Comparison of ENCODE assay signal across 23 cellular contexts in genomic region chr22:20153945-20154344, GRCh38. TPM values are rescaled to one million over a fixed set of nuclear protein-coding genes. Genes with fewer than 3 reads are reported as not detected.
A peak's percentile ranks its signal among the peaks of the same experiment; 100 is the strongest.
DNase-seq lines count a peak whose midpoint lies in the region; ATAC-seq and TF ChIP-seq lines count a peak whose summit lies in the region.
"Had no signal": no experiment of that assay in that cellular context is flagged by ENCODE, and none has a peak within 500 bp of the region (broad histone marks: within the 10 kb centered on the region; RNA-seq: fewer than 3 reads in every experiment).

No MANE protein-coding gene starts in this region.

- CTCF ChIA-PET in HEK293 (lab: Yijun Ruan, JAX) = interaction anchor here (0.6 to 6.0 kb wide), 6 partner anchors 85 to 464 kb away, joined by 3 to 64 read pairs (median 3); no protein-coding TSS in a partner anchor

- DNase-seq in chondrocyte (ENCODE audit: low spot score) (no peak), osteocyte (ENCODE audit: extremely low spot score, unreplicated experiment) (no peak), NCI-H1417 treated with DMSO at 0.1 percent for 48 hours (lab: John Stamatoyannopoulos, UW) (no peak), NCI-H2081 treated with DMSO at 0.1 percent for 48 hours (lab: John Stamatoyannopoulos, UW) (no peak)
- DNase-seq: activated effector memory CD4-positive, alpha-beta T cell treated with Interleukin-2 at 50 U/mL for 16 hours; adrenal gland; DMS 273 treated with DMSO at 0.1 percent for 48 hours; effector memory CD4-positive, alpha-beta T cell; heart right ventricle; KBM-7; kidney; NCI-H1092; NCI-H774; nephron progenitor cell; PC-9; stimulated activated naive CD4-positive, alpha-beta T cell; T-helper 9 cell; transverse colon had no signal

- H3K9me3 Mint-ChIP-seq in chondrocyte (ENCODE audit: low read depth) (no peaks in the 10 kb centered on the region), osteocyte (ENCODE audit: unreplicated experiment) (no peaks in the 10 kb centered on the region)
- H3K9me3 Mint-ChIP-seq: mesothelial cell of epicardium, nephron progenitor cell had no signal

- no peaks in the 10 kb centered on the region for H3K27me3 Mint-ChIP-seq in chondrocyte (ENCODE audit: low read depth)
- H3K27me3 Mint-ChIP-seq in osteocyte (ENCODE audit: unreplicated experiment) = no peaks in the 10 kb centered on the region

- peaks cover 12% of the 10 kb centered on the region for H3K4me1 Mint-ChIP-seq in chondrocyte (ENCODE audit: low read depth)
- peaks cover 9% of the 10 kb centered on the region for H3K4me1 Mint-ChIP-seq in osteocyte (ENCODE audit: unreplicated experiment)

- H3K27ac Mint-ChIP-seq in chondrocyte (ENCODE audit: unreplicated experiment) = no peak overlapping the region
- H3K27ac Mint-ChIP-seq in osteocyte (ENCODE audit: unreplicated experiment) = peak overlapping the region; percentile 40
- H3K27ac Mint-ChIP-seq: mesothelial cell of epicardium had no signal

- ATAC-seq in GM18909 (IDR thresholded peaks at IDR 0.05; ENCODE audit: poor library complexity, unreplicated experiment) = no peak
- ATAC-seq: heart right ventricle had no signal

- H3K4me1 ChIP-seq in HEK293 (ENCODE audit: control insufficient read depth, insufficient read depth, low read length) = no peaks in the 10 kb centered on the region

- no peaks in the 10 kb centered on the region for H3K36me3 ChIP-seq in HEK293 (ENCODE audit: control insufficient read depth in 2 of 2, insufficient read depth in 1 of 2, low read length in 2 of 2)
- H3K36me3 ChIP-seq: adrenal gland, heart right ventricle, SJSA1, transverse colon had no signal

- POLR2A ChIA-PET in HEK293 (lab: Yijun Ruan, JAX) = interaction anchor here (1.3 kb wide), 1 partner anchor 85 kb away, joined by 3 read pairs; no protein-coding TSS in a partner anchor

- no peak overlapping the region for H3K27ac ChIP-seq in HEK293 (ENCODE audit: extremely low read depth, low read depth, low read length)
- H3K27ac ChIP-seq: adrenal gland, C4-2B, heart right ventricle, PC-9, SJSA1, transverse colon had no signal

- no peak overlapping the region for H3K4me3 ChIP-seq in HEK293 (ENCODE audit: low read depth, low read length)
- H3K4me3 ChIP-seq: adrenal gland, PC-9, SJSA1, transverse colon had no signal

- no peaks in the 10 kb centered on the region for H3K9me3 ChIP-seq in HEK293 (ENCODE audit: control insufficient read depth, insufficient read depth, low read depth, low read length)
- H3K9me3 ChIP-seq: adrenal gland, heart right ventricle, SJSA1, transverse colon had no signal

- TF ChIP-seq CTCF in HEK293 (tag by site-specific recombination; IDR thresholded peaks at IDR 0.05) (no peak), chondrocyte (IDR thresholded peaks at IDR 0.05) (peak; percentile 7), osteocyte (IDR thresholded peaks at IDR 0.05) (no peak)

- no peaks in the 10 kb centered on the region for H3K36me3 Mint-ChIP-seq in chondrocyte (ENCODE audit: low read depth)
- no peaks in the 10 kb centered on the region for H3K36me3 Mint-ChIP-seq in osteocyte (ENCODE audit: unreplicated experiment)
- H3K36me3 Mint-ChIP-seq: mesothelial cell of epicardium had no signal

- no peak overlapping the region for H3K4me3 Mint-ChIP-seq in chondrocyte (ENCODE audit: unreplicated experiment)
- no peak overlapping the region for H3K4me3 Mint-ChIP-seq in osteocyte (ENCODE audit: unreplicated experiment)
- H3K4me3 Mint-ChIP-seq: mesothelial cell of epicardium, nephron progenitor cell had no signal

TF ChIP-seq in HEK293, 187 proteins besides CTCF, POLR2A, EP300 and RAD21:
- TF ChIP-seq PRDM6 (tag by site-specific recombination; IDR thresholded peaks at IDR 0.05) (no peak), GLIS1 (tag by site-specific recombination; IDR thresholded peaks at IDR 0.05) (peak; percentile 33)

RNA-seq across cellular contexts. Expression of gene CCDC188, which starts 3.1 kb away (rescaled TPM):
- 0.36 to 5.4 TPM (median 5.3 TPM) in 3 replicates for total RNA-seq in chondrocyte
- 0.56 and 1.6 TPM in 2 replicates for total RNA-seq in osteocyte
- total RNA-seq: mesothelial cell of epicardium, PC-9 had no signal

RNA-seq across cellular contexts. Expression of gene ZDHHC8, which starts 22.3 kb away (rescaled TPM):
- total RNA-seq in chondrocyte (94.2 to 100 TPM (median 95.2 TPM) in 3 replicates), osteocyte (102 and 108 TPM in 2 replicates)

RNA-seq across cellular contexts. Expression of gene TRMT2A, which starts 36.9 kb away (rescaled TPM):
- total RNA-seq in chondrocyte (45.8 to 66.1 TPM (median 49.3 TPM) in 3 replicates), osteocyte (60.8 and 62.9 TPM in 2 replicates)

RNA-seq across cellular contexts. Expression of gene RANBP1, which starts 38.0 kb away (rescaled TPM):
- total RNA-seq in chondrocyte = 79.5 to 122 TPM (median 82.1 TPM) in 3 replicates
- 97.0 and 104 TPM in 2 replicates for total RNA-seq in osteocyte
